Comparison of ENCODE assay signal across 9 cellular contexts in the genomic region with DNA sequence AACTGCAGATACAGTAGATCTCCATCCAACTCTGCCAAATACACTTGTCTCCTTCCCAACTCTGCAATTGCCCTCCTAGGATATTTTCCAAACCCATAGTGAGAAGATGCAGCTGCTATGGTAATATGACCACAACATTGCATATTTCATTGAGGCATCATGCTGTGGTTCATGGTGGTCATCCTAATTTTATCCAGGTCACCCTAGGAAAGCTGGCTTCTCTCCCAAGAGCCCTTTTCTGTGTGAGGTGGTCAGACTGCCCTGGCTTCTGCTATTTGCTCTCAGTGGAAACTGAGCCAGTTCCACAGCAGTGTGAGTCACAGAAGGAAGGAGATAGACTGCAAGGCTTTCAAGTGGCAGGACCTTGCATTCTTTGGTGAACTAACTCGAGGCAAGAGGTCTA. TPM values are rescaled to one million over a fixed set of nuclear protein-coding genes. Genes with fewer than 3 reads are reported as not detected.
DNase-seq lines count a peak whose midpoint lies in the region; ATAC-seq and TF ChIP-seq lines count a peak whose summit lies in the region.
"Had no signal": no experiment of that assay in that cellular context is flagged by ENCODE, and none has a peak within 500 bp of the region (broad histone marks: within the 10 kb centered on the region; RNA-seq: fewer than 3 reads in every experiment).

No MANE protein-coding gene starts in this region.

- DNase-seq in BJ (ENCODE audit: low read depth), result peak; percentile 81
- peak; percentile 100 for DNase-seq in M059J (ENCODE audit: low read depth)
- DNase-seq in dermis blood vessel endothelial cell, result peak; percentile 37
- peak; percentile 12 for DNase-seq in occipital lobe (lab: John Stamatoyannopoulos, UW)
- no peak for DNase-seq in NCI-H146 treated with DMSO at 0.1 percent for 48 hours (lab: John Stamatoyannopoulos, UW; ENCODE audit: unreplicated experiment)
- DNase-seq: NCI-H2227 treated with DMSO at 0.1 percent for 48 hours had no signal

- TF ChIP-seq CTCF in BJ (IDR thresholded peaks at IDR 0.05; ENCODE audit: insufficient read depth, low read depth, low read length), result no peak

- no peaks in the 10 kb centered on the region for H3K27me3 ChIP-seq in BJ (ENCODE audit: control insufficient read depth, insufficient read depth, low read length)

- POLR2A ChIA-PET in BJ (lab: Charles Lee), result no interaction called here

- ATAC-seq in GM19455 (IDR thresholded peaks at IDR 0.05; ENCODE audit: unreplicated experiment) (no peak), HG02970 (IDR thresholded peaks at IDR 0.05; ENCODE audit: low FRiP score, unreplicated experiment) (no peak), HG02623 (IDR thresholded peaks at IDR 0.05; ENCODE audit: unreplicated experiment) (no peak)

- CTCF ChIA-PET in BJ (lab: Yijun Ruan, JAX), result no interaction called here

- no peak overlapping the region for H3K4me3 ChIP-seq in BJ (ENCODE audit: low read depth, low read length)

- no peaks in the 10 kb centered on the region for H3K36me3 ChIP-seq in BJ (ENCODE audit: control insufficient read depth, insufficient read depth, low read length)

RNA-seq across cellular contexts. Expression of a gene that starts 5.5 kb away (rescaled TPM):
- 5.2 and 14.1 TPM in 2 replicates for polyA plus RNA-seq in BJ (2011; rRNA removed)
- polyA minus RNA-seq in BJ (2011; rRNA and poly(A)+ RNA removed), result 6.4 and 7.4 TPM in 2 replicates
- 21.0 and 27.6 TPM in 2 replicates for total RNA-seq in M059J (2014; rRNA removed; shearing (Covaris generic))
- 14.4 and 16.5 TPM in 2 replicates for total RNA-seq in dermis blood vessel endothelial cell
- total RNA-seq in occipital lobe, result 39.8 TPM
